In genomic region chr6:85065831-85066230, GRCh38 we compare ENCODE assay signal across 22 cellular contexts.
DNase-seq lines count a peak whose midpoint lies in the region; TF ChIP-seq lines count a peak whose summit lies in the region.
"Had no signal": no experiment of that assay in that cellular context is flagged by ENCODE, and none has a peak within 500 bp of the region (broad histone marks: within the 10 kb centered on the region; RNA-seq: fewer than 3 reads in every experiment).

No MANE protein-coding gene starts in this region.

- dilution Hi-C loops in mammary epithelial cell (cut with HindIII; ENCODE audit: low sequenced_read_pairs), result no loop called here

- H2AFZ ChIP-seq in mammary epithelial cell (ENCODE audit: low read depth, low read length) (no peak overlapping the region), osteoblast (ENCODE audit: low read length) (no peak overlapping the region), Karpas-422 (ENCODE audit: low read length) (no peak overlapping the region)

- H4K20me1 ChIP-seq in mammary epithelial cell (ENCODE audit: insufficient read depth, low read length) (no peaks in the 10 kb centered on the region), osteoblast (ENCODE audit: insufficient read depth, low read length) (no peaks in the 10 kb centered on the region), Karpas-422 (ENCODE audit: insufficient read depth, low read depth, low read length) (no peaks in the 10 kb centered on the region)

- no peaks in the 10 kb centered on the region for H3K9me3 Mint-ChIP-seq in MCF 10A (ENCODE audit: unreplicated experiment)
- H3K9me3 Mint-ChIP-seq: H9 had no signal

- H3K27me3 ChIP-seq in mammary epithelial cell (ENCODE audit: insufficient read depth, low read length), result no peaks in the 10 kb centered on the region
- no peaks in the 10 kb centered on the region for H3K27me3 ChIP-seq in adipocyte (replicated peaks; ENCODE audit: control insufficient read depth, insufficient read depth, low read length)
- no peaks in the 10 kb centered on the region for H3K27me3 ChIP-seq in osteoblast (ENCODE audit: insufficient read depth, low read length)
- H3K27me3 ChIP-seq in MG63, result no peaks in the 10 kb centered on the region
- no peaks in the 10 kb centered on the region for H3K27me3 ChIP-seq in Karpas-422 (ENCODE audit: low read length)
- H3K27me3 ChIP-seq: SJCRH30 had no signal

- H3K27ac ChIP-seq in mammary epithelial cell (ENCODE audit: insufficient read depth, low read depth, low read length), result no peak overlapping the region
- H3K27ac ChIP-seq in osteoblast (ENCODE audit: low read depth, low read length), result no peak overlapping the region
- H3K27ac ChIP-seq in Karpas-422 (ENCODE audit: low read length), result no peak overlapping the region
- H3K27ac ChIP-seq: 22Rv1, SJCRH30 had no signal

- no TSS peak for BruUV-seq in MCF 10A (replicated peaks; lab: Mats Ljungman, UMichigan)
- no TSS peak for BruUV-seq in mammary epithelial cell (replicated peaks; lab: Mats Ljungman, UMichigan)

- POLR2A ChIA-PET in MCF 10A (lab: Yijun Ruan, JAX), result interaction anchor here (0.7 kb wide), 1 partner anchor 803 kb away, joined by 3 read pairs; no protein-coding TSS in a partner anchor

- peaks cover 7% of the 10 kb centered on the region for H3K4me1 Mint-ChIP-seq in MCF 10A (ENCODE audit: insufficient read depth, unreplicated experiment)

- no peaks in the 10 kb centered on the region for H3K79me2 ChIP-seq in mammary epithelial cell (ENCODE audit: insufficient read depth, low read length)
- H3K79me2 ChIP-seq in osteoblast (ENCODE audit: insufficient read depth, low read length), result no peaks in the 10 kb centered on the region
- H3K79me2 ChIP-seq in Karpas-422 (ENCODE audit: low read length), result no peaks in the 10 kb centered on the region

- in situ Hi-C loops in mammary epithelial cell (cut with MboI; ENCODE audit: low sequenced_read_pairs in 2 of 2), result no loop called here

- peak overlapping the region; percentile 55 for H3K27ac Mint-ChIP-seq in MCF 10A (ENCODE audit: low read depth, unreplicated experiment)
- H3K27ac Mint-ChIP-seq: CD4-positive, CD25-positive, alpha-beta regulatory T cell had no signal

- intact Hi-C loops in MCF 10A (cut with micrococcal nuclease) (no loop called here), mammary epithelial cell (cut with micrococcal nuclease) (no loop called here)

- no peak overlapping the region for H3K4me2 ChIP-seq in mammary epithelial cell (ENCODE audit: insufficient read depth, low read depth, low read length)
- no peak overlapping the region for H3K4me2 ChIP-seq in osteoblast (ENCODE audit: insufficient read depth, low read length)
- no peak overlapping the region for H3K4me2 ChIP-seq in Karpas-422 (ENCODE audit: low read depth, low read length, poor library complexity, severe bottlenecking)

- no peak for TF ChIP-seq CTCF in MCF 10A (IDR thresholded peaks at IDR 0.05; ENCODE audit: unreplicated experiment)
- no peak for TF ChIP-seq CTCF in mammary epithelial cell (conservative IDR thresholded peaks at IDR 0.05 in 1 of 2, IDR thresholded peaks at IDR 0.05 in 1 of 2; ENCODE audit: extremely low read depth in 1 of 2, insufficient read depth in 1 of 2, low read depth in 1 of 2, low read length in 2 of 2)
- no peak for TF ChIP-seq CTCF in osteoblast (IDR thresholded peaks at IDR 0.05; ENCODE audit: extremely low read depth, low read depth, low read length)

- H3K4me3 ChIP-seq in mammary epithelial cell (replicated peaks in 1 of 3; ENCODE audit: insufficient read depth in 1 of 3, low read depth in 2 of 3, low read length in 3 of 3), result no peak overlapping the region
- H3K4me3 ChIP-seq in adipocyte (ENCODE audit: low read length), result peak overlapping the region; percentile 14
- H3K4me3 ChIP-seq in osteoblast (ENCODE audit: insufficient read depth, low read length), result no peak overlapping the region
- no peak overlapping the region for H3K4me3 ChIP-seq in MG63
- no peak overlapping the region for H3K4me3 ChIP-seq in Karpas-422 (ENCODE audit: low read length)
- H3K4me3 ChIP-seq: GM12878, SJCRH30 had no signal

- no peaks in the 10 kb centered on the region for H3K36me3 Mint-ChIP-seq in MCF 10A (ENCODE audit: insufficient read depth, unreplicated experiment)
- H3K36me3 Mint-ChIP-seq: CD4-positive, CD25-positive, alpha-beta regulatory T cell had no signal

- DNase-seq in MCF 10A (ENCODE audit: unreplicated experiment) (peak; percentile 34), mammary epithelial cell (no peak), adipocyte (ENCODE audit: low read depth) (no peak), osteoblast (ENCODE audit: insufficient read length, low spot score, missing footprints) (peak; percentile 81), NCI-H526 (lab: John Stamatoyannopoulos, UW) (no peak), MG63 (no peak), Karpas-422 (no peak), NCI-H2107 treated with DMSO at 0.1 percent for 48 hours (lab: John Stamatoyannopoulos, UW; ENCODE audit: unreplicated experiment) (no peak)
- DNase-seq: CD4-positive, CD25-positive, alpha-beta regulatory T cell; EL; GF-D8; H9; KBM-7; MV-4-11; NCI-H1105 treated with DMSO at 0.1 percent for 48 hours; NCI-H2029 treated with DMSO at 0.1 percent for 48 hours; NCI-H2171 treated with DMSO at 0.1 percent for 48 hours; NCI-H524 treated with DMSO at 0.1 percent for 48 hours; OCI-M1; SJCRH30 had no signal

- H3K4me1 ChIP-seq in mammary epithelial cell (ENCODE audit: insufficient read depth, low read length) (no peaks in the 10 kb centered on the region), adipocyte (ENCODE audit: control insufficient read depth, insufficient read depth, low read length) (peaks cover 21% of the 10 kb centered on the region), osteoblast (ENCODE audit: insufficient read depth, low read length) (peaks cover 16% of the 10 kb centered on the region), Karpas-422 (ENCODE audit: low read length) (no peaks in the 10 kb centered on the region)
- H3K4me1 ChIP-seq: SJCRH30 had no signal

- no peaks in the 10 kb centered on the region for H3K36me3 ChIP-seq in mammary epithelial cell (ENCODE audit: insufficient read depth, low read length)
- H3K36me3 ChIP-seq in adipocyte (ENCODE audit: control insufficient read depth, insufficient read depth, low read length, severe bottlenecking), result no peaks in the 10 kb centered on the region
- no peaks in the 10 kb centered on the region for H3K36me3 ChIP-seq in osteoblast (ENCODE audit: insufficient read depth, low read length)
- no peaks in the 10 kb centered on the region for H3K36me3 ChIP-seq in MG63
- no peaks in the 10 kb centered on the region for H3K36me3 ChIP-seq in Karpas-422 (ENCODE audit: insufficient read depth, low read length)
- H3K36me3 ChIP-seq: SJCRH30 had no signal

- no peaks in the 10 kb centered on the region for H3K9me2 ChIP-seq in Karpas-422 (replicated peaks; ENCODE audit: insufficient read depth, low read length)

- no peaks in the 10 kb centered on the region for H3K27me3 Mint-ChIP-seq in MCF 10A (ENCODE audit: insufficient read depth, unreplicated experiment)
- H3K27me3 Mint-ChIP-seq: CD4-positive, CD25-positive, alpha-beta regulatory T cell had no signal

- no peak overlapping the region for H3K9ac ChIP-seq in mammary epithelial cell (ENCODE audit: insufficient read depth, low read length)
- H3K9ac ChIP-seq in adipocyte (ENCODE audit: low read length), result no peak overlapping the region
- no peak overlapping the region for H3K9ac ChIP-seq in Karpas-422 (ENCODE audit: low read length)

- CTCF ChIA-PET in MCF 10A (lab: Yijun Ruan, JAX), result interaction anchor here (0.6 to 0.7 kb wide), 2 partner anchors 48 to 1206 kb away, joined by 3 read pairs; partner anchors contain the start of gene CYB5R4
- CTCF ChIA-PET in mammary epithelial cell (lab: Charles Lee; ENCODE audit: low non-redundant PET), result no interaction called here

- no peak overlapping the region for H3K4me3 Mint-ChIP-seq in MCF 10A (ENCODE audit: unreplicated experiment)
- H3K4me3 Mint-ChIP-seq: CD4-positive, CD25-positive, alpha-beta regulatory T cell; H9 had no signal

- no peaks in the 10 kb centered on the region for H3K9me3 ChIP-seq in mammary epithelial cell (replicated peaks; ENCODE audit: insufficient read depth, low read length)
- no peaks in the 10 kb centered on the region for H3K9me3 ChIP-seq in adipocyte (ENCODE audit: control insufficient read depth, low read length)
- H3K9me3 ChIP-seq in osteoblast (ENCODE audit: low read depth, low read length), result no peaks in the 10 kb centered on the region
- H3K9me3 ChIP-seq in MG63, result no peaks in the 10 kb centered on the region
- H3K9me3 ChIP-seq in Karpas-422 (ENCODE audit: low read length), result no peaks in the 10 kb centered on the region
- H3K9me3 ChIP-seq: SJCRH30 had no signal

Comparison
In these comparisons a context has a peak if more than half of its experiments do, and no peak if none do; other contexts are left out.
1. DNase-seq: peak in MCF 10A (single experiment) and osteoblast (single experiment); none in mammary epithelial cell (single experiment), adipocyte (single experiment), NCI-H526 (0 of 2), MG63 (single experiment), Karpas-422 (single experiment) and NCI-H2107 treated with DMSO at 0.1 percent for 48 hours (single experiment).